In the genomic region with DNA sequence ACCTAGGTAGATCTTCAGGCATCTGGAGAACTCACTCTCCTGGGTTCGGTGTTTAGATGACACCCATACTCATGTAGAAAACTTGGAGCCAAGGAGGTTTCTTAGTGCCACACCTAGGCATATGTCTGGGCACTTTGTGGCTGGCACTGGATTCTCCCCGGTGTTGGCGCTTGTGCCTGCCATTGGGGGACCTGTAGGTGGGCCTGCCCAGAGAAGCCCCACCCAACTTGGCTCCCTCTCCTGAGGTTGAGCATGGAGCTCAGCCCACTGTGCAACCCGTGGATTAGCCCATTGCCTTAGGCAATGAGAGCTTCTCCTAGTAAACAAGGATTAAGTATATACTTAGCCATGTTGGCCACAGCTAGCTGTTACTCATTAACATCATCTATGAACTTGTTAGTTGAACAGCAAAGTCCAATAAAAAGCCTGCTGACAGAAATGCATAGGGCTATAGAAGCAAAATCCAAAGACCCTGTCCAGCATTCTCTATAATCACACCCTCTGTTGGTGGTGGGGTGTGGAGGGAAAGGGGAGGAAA, we compare ENCODE assay signal across 1 cellular context.
TF ChIP-seq lines count a peak whose summit lies in the region.

No MANE protein-coding gene starts in this region.

TF ChIP-seq in HepG2, 621 proteins besides CTCF, POLR2A, EP300 and RAD21 (continued from another document):
- TF ChIP-seq, protein P1, sequence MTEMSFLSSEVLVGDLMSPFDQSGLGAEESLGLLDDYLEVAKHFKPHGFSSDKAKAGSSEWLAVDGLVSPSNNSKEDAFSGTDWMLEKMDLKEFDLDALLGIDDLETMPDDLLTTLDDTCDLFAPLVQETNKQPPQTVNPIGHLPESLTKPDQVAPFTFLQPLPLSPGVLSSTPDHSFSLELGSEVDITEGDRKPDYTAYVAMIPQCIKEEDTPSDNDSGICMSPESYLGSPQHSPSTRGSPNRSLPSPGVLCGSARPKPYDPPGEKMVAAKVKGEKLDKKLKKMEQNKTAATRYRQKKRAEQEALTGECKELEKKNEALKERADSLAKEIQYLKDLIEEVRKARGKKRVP (CRISPR knock-in tag; IDR thresholded peaks at IDR 0.05): no peak
- TF ChIP-seq HNF4G (IDR thresholded peaks at IDR 0.05; ENCODE audit: borderline replicate concordance, low read depth, low read length) (no peak), HNF4G (CRISPR knock-in tag; IDR thresholded peaks at IDR 0.05; ENCODE audit: borderline replicate concordance, low read depth) (no peak), ZNF589 (CRISPR knock-in tag; conservative IDR thresholded peaks at IDR 0.05) (no peak), RNF219 (CRISPR knock-in tag; IDR thresholded peaks at IDR 0.05) (no peak)
